1 cellular context compared by ENCODE assay signal in genomic region chr2:72892506-72893173, GRCh38.
TF ChIP-seq lines count a peak whose summit lies in the region.

No MANE protein-coding gene starts in this region.

TF ChIP-seq in GM12878, 131 proteins besides CTCF, POLR2A, EP300 and RAD21 (continued from another document):
- no peak for TF ChIP-seq CHD1 (IDR thresholded peaks at IDR 0.05; ENCODE audit: low read depth, low read length)
- TF ChIP-seq GATAD2B (conservative IDR thresholded peaks at IDR 0.05; ENCODE audit: low read depth): peak; percentile 57; the same call in 1 of the 2 replicates
- TF ChIP-seq TAF1 (IDR thresholded peaks at IDR 0.05; ENCODE audit: borderline replicate concordance, low read depth, low read length): no peak
- TF ChIP-seq, protein P1, sequence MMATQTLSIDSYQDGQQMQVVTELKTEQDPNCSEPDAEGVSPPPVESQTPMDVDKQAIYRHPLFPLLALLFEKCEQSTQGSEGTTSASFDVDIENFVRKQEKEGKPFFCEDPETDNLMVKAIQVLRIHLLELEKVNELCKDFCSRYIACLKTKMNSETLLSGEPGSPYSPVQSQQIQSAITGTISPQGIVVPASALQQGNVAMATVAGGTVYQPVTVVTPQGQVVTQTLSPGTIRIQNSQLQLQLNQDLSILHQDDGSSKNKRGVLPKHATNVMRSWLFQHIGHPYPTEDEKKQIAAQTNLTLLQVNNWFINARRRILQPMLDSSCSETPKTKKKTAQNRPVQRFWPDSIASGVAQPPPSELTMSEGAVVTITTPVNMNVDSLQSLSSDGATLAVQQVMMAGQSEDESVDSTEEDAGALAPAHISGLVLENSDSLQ (IDR thresholded peaks at IDR 0.05): no peak
- no peak for TF ChIP-seq CBFB (IDR thresholded peaks at IDR 0.05; ENCODE audit: low read depth)
- TF ChIP-seq NFXL1 (IDR thresholded peaks at IDR 0.05; ENCODE audit: borderline replicate concordance): no peak
- TF ChIP-seq IKZF2 (IDR thresholded peaks at IDR 0.05): no peak
- no peak for TF ChIP-seq ELK1 (IDR thresholded peaks at IDR 0.05; ENCODE audit: low read depth, low read length)
- 0 out of 2 replicates have a peak, but pooled peaks have one; percentile 11 for TF ChIP-seq DPF2 (IDR thresholded peaks at IDR 0.05)
- TF ChIP-seq MYC (IDR thresholded peaks at IDR 0.05; ENCODE audit: insufficient read depth, insufficient read length, insufficient replicate concordance, low read length, severe bottlenecking): no peak
- no peak for TF ChIP-seq TCF7 (IDR thresholded peaks at IDR 0.05; ENCODE audit: borderline replicate concordance)
- TF ChIP-seq RB1 (IDR thresholded peaks at IDR 0.05; ENCODE audit: borderline replicate concordance): peak; percentile 28; the same call in 1 of the 2 replicates
- TF ChIP-seq ZNF24 (IDR thresholded peaks at IDR 0.05): no peak
- TF ChIP-seq SKIL (IDR thresholded peaks at IDR 0.05; ENCODE audit: low read depth, poor library complexity, severe bottlenecking): no peak
- TF ChIP-seq SMARCA5 (IDR thresholded peaks at IDR 0.05): peak; percentile 70; the same call in 1 of the 2 replicates
- no peak for TF ChIP-seq TCF12 (IDR thresholded peaks at IDR 0.05; ENCODE audit: low read depth, low read length)
- TF ChIP-seq SMC3 (IDR thresholded peaks at IDR 0.05; ENCODE audit: borderline replicate concordance, low read length): peak; percentile 88
- no peak for TF ChIP-seq RFX5 (IDR thresholded peaks at IDR 0.05; ENCODE audit: low read depth, low read length)
- no peak for TF ChIP-seq POU2F2 (IDR thresholded peaks at IDR 0.05; ENCODE audit: borderline replicate concordance, low read depth, low read length)
- no peak for TF ChIP-seq KLF5 (IDR thresholded peaks at IDR 0.05; ENCODE audit: partially characterized antibody)
- no peak for TF ChIP-seq RUNX3 (IDR thresholded peaks at IDR 0.05; ENCODE audit: low read length)
- TF ChIP-seq KAT2A (conservative IDR thresholded peaks at IDR 0.05; ENCODE audit: control insufficient read depth, low read depth, low read length): no peak
- no peak for TF ChIP-seq MEF2B (IDR thresholded peaks at IDR 0.05; ENCODE audit: partially characterized antibody, poor library complexity, severe bottlenecking)
- peak in 1 of 2 experiments; percentile 16; a peak in 1 of 4 replicates for TF ChIP-seq BHLHE40 (IDR thresholded peaks at IDR 0.05; ENCODE audit: borderline replicate concordance in 1 of 2, low read depth in 2 of 2, low read length in 1 of 2)
- no peak for TF ChIP-seq MXI1 (IDR thresholded peaks at IDR 0.05; ENCODE audit: low read depth, low read length)
- TF ChIP-seq ASH2L (IDR thresholded peaks at IDR 0.05; ENCODE audit: borderline replicate concordance, low read depth): no peak
- no peak for TF ChIP-seq E2F8 (IDR thresholded peaks at IDR 0.05; ENCODE audit: low read depth, partially characterized antibody)
- no peak for TF ChIP-seq EGR1 (IDR thresholded peaks at IDR 0.05; ENCODE audit: borderline replicate concordance in 1 of 2, low read depth in 2 of 2, low read length in 2 of 2)
- TF ChIP-seq NRF1 (conservative IDR thresholded peaks at IDR 0.05; ENCODE audit: low read depth, low read length): no peak
- TF ChIP-seq PAX5 (IDR thresholded peaks at IDR 0.05; ENCODE audit: borderline replicate concordance, low read depth, low read length): no peak
- TF ChIP-seq LARP7 (IDR thresholded peaks at IDR 0.05): no peak
- TF ChIP-seq, protein P2, sequence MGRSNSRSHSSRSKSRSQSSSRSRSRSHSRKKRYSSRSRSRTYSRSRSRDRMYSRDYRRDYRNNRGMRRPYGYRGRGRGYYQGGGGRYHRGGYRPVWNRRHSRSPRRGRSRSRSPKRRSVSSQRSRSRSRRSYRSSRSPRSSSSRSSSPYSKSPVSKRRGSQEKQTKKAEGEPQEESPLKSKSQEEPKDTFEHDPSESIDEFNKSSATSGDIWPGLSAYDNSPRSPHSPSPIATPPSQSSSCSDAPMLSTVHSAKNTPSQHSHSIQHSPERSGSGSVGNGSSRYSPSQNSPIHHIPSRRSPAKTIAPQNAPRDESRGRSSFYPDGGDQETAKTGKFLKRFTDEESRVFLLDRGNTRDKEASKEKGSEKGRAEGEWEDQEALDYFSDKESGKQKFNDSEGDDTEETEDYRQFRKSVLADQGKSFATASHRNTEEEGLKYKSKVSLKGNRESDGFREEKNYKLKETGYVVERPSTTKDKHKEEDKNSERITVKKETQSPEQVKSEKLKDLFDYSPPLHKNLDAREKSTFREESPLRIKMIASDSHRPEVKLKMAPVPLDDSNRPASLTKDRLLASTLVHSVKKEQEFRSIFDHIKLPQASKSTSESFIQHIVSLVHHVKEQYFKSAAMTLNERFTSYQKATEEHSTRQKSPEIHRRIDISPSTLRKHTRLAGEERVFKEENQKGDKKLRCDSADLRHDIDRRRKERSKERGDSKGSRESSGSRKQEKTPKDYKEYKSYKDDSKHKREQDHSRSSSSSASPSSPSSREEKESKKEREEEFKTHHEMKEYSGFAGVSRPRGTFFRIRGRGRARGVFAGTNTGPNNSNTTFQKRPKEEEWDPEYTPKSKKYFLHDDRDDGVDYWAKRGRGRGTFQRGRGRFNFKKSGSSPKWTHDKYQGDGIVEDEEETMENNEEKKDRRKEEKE (IDR thresholded peaks at IDR 0.05): no peak
- TF ChIP-seq, protein P3, sequence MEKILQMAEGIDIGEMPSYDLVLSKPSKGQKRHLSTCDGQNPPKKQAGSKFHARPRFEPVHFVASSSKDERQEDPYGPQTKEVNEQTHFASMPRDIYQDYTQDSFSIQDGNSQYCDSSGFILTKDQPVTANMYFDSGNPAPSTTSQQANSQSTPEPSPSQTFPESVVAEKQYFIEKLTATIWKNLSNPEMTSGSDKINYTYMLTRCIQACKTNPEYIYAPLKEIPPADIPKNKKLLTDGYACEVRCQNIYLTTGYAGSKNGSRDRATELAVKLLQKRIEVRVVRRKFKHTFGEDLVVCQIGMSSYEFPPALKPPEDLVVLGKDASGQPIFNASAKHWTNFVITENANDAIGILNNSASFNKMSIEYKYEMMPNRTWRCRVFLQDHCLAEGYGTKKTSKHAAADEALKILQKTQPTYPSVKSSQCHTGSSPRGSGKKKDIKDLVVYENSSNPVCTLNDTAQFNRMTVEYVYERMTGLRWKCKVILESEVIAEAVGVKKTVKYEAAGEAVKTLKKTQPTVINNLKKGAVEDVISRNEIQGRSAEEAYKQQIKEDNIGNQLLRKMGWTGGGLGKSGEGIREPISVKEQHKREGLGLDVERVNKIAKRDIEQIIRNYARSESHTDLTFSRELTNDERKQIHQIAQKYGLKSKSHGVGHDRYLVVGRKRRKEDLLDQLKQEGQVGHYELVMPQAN (conservative IDR thresholded peaks at IDR 0.05): no peak
